Comparison of ENCODE assay signal across 28 cellular contexts in the genomic region with DNA sequence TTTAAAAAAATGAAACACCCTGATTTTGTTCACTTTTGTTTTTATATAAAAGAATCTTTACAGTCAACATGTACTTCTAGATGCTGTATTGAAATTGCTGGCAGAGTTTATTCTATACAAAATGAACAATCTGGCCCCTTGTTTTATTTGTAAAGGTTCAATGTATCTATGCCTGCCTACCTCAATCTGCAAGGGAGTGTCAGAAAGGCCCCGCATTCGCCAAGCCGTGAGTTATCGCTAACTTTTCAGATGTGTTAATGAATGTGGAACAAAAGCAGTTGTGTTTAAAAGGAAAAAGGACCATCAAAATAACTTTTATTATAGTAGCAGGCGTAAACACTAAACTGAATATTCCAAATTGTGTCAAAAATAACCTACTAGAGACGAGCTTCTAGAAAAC.
"Had no signal": no experiment of that assay in that cellular context is flagged by ENCODE, and none has a peak within 500 bp of the region (broad histone marks: within the 10 kb centered on the region; RNA-seq: fewer than 3 reads in every experiment).

No MANE protein-coding gene starts in this region.

- H3K4me3 Mint-ChIP-seq: activated CD4-positive, alpha-beta memory T cell treated with anti-CD3 and anti-CD28 coated beads, Interleukin-2, amount 10 ng/mL, durations not matched to agents 7 days and 5 days; activated CD4-positive, alpha-beta T cell treated with anti-CD3 and anti-CD28 coated beads, Interleukin-2, amount 10 ng/mL, durations not matched to agents 24 days and 14 days; activated CD8-positive, alpha-beta memory T cell treated with anti-CD3 and anti-CD28 coated beads, Interleukin-2, amount 10 ng/mL, durations not matched to agents 7 days and 5 days; central memory CD8-positive, alpha-beta T cell; dendritic cell treated with granulocyte-macrophage colony-stimulating factor and Interleukin-4, amounts not matched to agents 40 ng/mL and 50 ng/mL, for 4 days; endodermal cell; natural killer cell treated with Interleukin-12 subunit alpha and Interleukin-12 subunit beta and Interleukin-15 and Interleukin-18, amount 100 ng/mL, for 72 hours; stimulated activated effector memory CD8-positive, alpha-beta T cell treated with anti-CD3 and anti-CD28 coated beads, Interleukin-12 subunit alpha, Interleukin-12 subunit beta, amount 100 ng/mL, for 72 hours; stimulated activated naive CD8-positive, alpha-beta T cell treated with anti-CD3 and anti-CD28 coated beads, Interleukin-15, amount 100 ng/mL, for 72 hours; T-cell had no signal

- H3K27me3 Mint-ChIP-seq: activated CD4-positive, alpha-beta memory T cell treated with anti-CD3 and anti-CD28 coated beads, Interleukin-2, amount 10 ng/mL, durations not matched to agents 7 days and 5 days; activated CD4-positive, alpha-beta T cell treated with anti-CD3 and anti-CD28 coated beads, Interleukin-2, amount 10 ng/mL, durations not matched to agents 24 days and 14 days; activated CD8-positive, alpha-beta memory T cell treated with anti-CD3 and anti-CD28 coated beads, Interleukin-2, amount 10 ng/mL, durations not matched to agents 7 days and 5 days; central memory CD8-positive, alpha-beta T cell; dendritic cell treated with granulocyte-macrophage colony-stimulating factor and Interleukin-4, amounts not matched to agents 40 ng/mL and 50 ng/mL, for 4 days; natural killer cell treated with Interleukin-12 subunit alpha and Interleukin-12 subunit beta and Interleukin-15 and Interleukin-18, amount 100 ng/mL, for 72 hours; stimulated activated naive CD8-positive, alpha-beta T cell treated with anti-CD3 and anti-CD28 coated beads, Interleukin-15, amount 100 ng/mL, for 72 hours; T-cell had no signal

- H3K9me3 ChIP-seq: breast epithelium, left lung, lower lobe of right lung, right lobe of liver, thyroid gland, upper lobe of left lung, vagina had no signal

- ATAC-seq: activated CD8-positive, alpha-beta memory T cell treated with anti-CD3 and anti-CD28 coated beads, Interleukin-2, amount 10 ng/mL, durations not matched to agents 7 days and 5 days; esophagus mucosa; foreskin keratinocyte; left lung; lower lobe of right lung; natural killer cell treated with Interleukin-12 subunit alpha and Interleukin-12 subunit beta and Interleukin-15 and Interleukin-18, amount 100 ng/mL, for 72 hours; right lobe of liver; stimulated activated effector memory CD8-positive, alpha-beta T cell treated with anti-CD3 and anti-CD28 coated beads, Interleukin-12 subunit alpha, Interleukin-12 subunit beta, amount 100 ng/mL, for 72 hours; stimulated activated naive CD8-positive, alpha-beta T cell treated with anti-CD3 and anti-CD28 coated beads, Interleukin-15, amount 100 ng/mL, for 72 hours; T-cell had no signal

- H3K27ac ChIP-seq: breast epithelium, foreskin keratinocyte, left lung, lower lobe of right lung, right lobe of liver, thyroid gland, upper lobe of left lung, vagina, WERI-Rb-1 had no signal

- H3K4me3 ChIP-seq: breast epithelium, left lung, lower lobe of right lung, right lobe of liver, thyroid gland, upper lobe of left lung, vagina had no signal

- H3K27me3 ChIP-seq: breast epithelium, foreskin keratinocyte, left lung, right lobe of liver, thyroid gland, upper lobe of left lung, vagina had no signal

- H3K36me3 ChIP-seq: breast epithelium had no signal

- H3K4me1 ChIP-seq: breast epithelium had no signal

- DNase-seq: activated CD4-positive, alpha-beta memory T cell treated with anti-CD3 and anti-CD28 coated beads, Interleukin-2, amount 10 ng/mL, durations not matched to agents 7 days and 5 days; activated CD4-positive, alpha-beta T cell treated with anti-CD3 and anti-CD28 coated beads, Interleukin-2, amount 10 ng/mL, durations not matched to agents 24 days and 14 days; activated CD4-positive, CD25-positive, alpha-beta regulatory T cell treated with anti-CD3 and anti-CD28 coated beads, Interleukin-2, amount 50 U/mL, for 72 hours; activated CD8-positive, alpha-beta memory T cell treated with anti-CD3 and anti-CD28 coated beads, Interleukin-2, amount 10 ng/mL, durations not matched to agents 7 days and 5 days; activated gamma-delta T cell treated with Interleukin-2 at 50 U/mL for 16 hours; activated naive CD4-positive, alpha-beta T cell treated with anti-CD3 and anti-CD28 coated beads, Interleukin-2, amount 50 U/mL, for 16 hours; endodermal cell; foreskin keratinocyte; left lung; lower lobe of right lung; mesenchymal stem cell; posterior cingulate gyrus; right lobe of liver; stimulated activated CD4-positive, alpha-beta T cell treated with anti-CD3 and anti-CD28 coated beads, Interleukin-4, amount 100 ng/mL, for 24 hours; stimulated activated naive CD8-positive, alpha-beta T cell treated with anti-CD3 and anti-CD28 coated beads, Interleukin-15, amount 100 ng/mL, for 72 hours; substantia nigra; T-cell; T-helper 9 cell; thyroid gland; upper lobe of left lung; WERI-Rb-1 had no signal

- H3K9me3 Mint-ChIP-seq: activated CD4-positive, alpha-beta memory T cell treated with anti-CD3 and anti-CD28 coated beads, Interleukin-2, amount 10 ng/mL, durations not matched to agents 7 days and 5 days; activated CD4-positive, alpha-beta T cell treated with anti-CD3 and anti-CD28 coated beads, Interleukin-2, amount 10 ng/mL, durations not matched to agents 24 days and 14 days; central memory CD8-positive, alpha-beta T cell; dendritic cell treated with granulocyte-macrophage colony-stimulating factor and Interleukin-4, amounts not matched to agents 40 ng/mL and 50 ng/mL, for 4 days; endodermal cell; natural killer cell treated with Interleukin-12 subunit alpha and Interleukin-12 subunit beta and Interleukin-15 and Interleukin-18, amount 100 ng/mL, for 72 hours; stimulated activated effector memory CD8-positive, alpha-beta T cell treated with anti-CD3 and anti-CD28 coated beads, Interleukin-12 subunit alpha, Interleukin-12 subunit beta, amount 100 ng/mL, for 72 hours; stimulated activated naive CD8-positive, alpha-beta T cell treated with anti-CD3 and anti-CD28 coated beads, Interleukin-15, amount 100 ng/mL, for 72 hours; T-cell had no signal

- H3K27ac Mint-ChIP-seq: activated CD4-positive, alpha-beta memory T cell treated with anti-CD3 and anti-CD28 coated beads, Interleukin-2, amount 10 ng/mL, durations not matched to agents 7 days and 5 days; activated CD4-positive, alpha-beta T cell treated with anti-CD3 and anti-CD28 coated beads, Interleukin-2, amount 10 ng/mL, durations not matched to agents 24 days and 14 days; activated CD8-positive, alpha-beta memory T cell treated with anti-CD3 and anti-CD28 coated beads, Interleukin-2, amount 10 ng/mL, durations not matched to agents 7 days and 5 days; dendritic cell treated with granulocyte-macrophage colony-stimulating factor and Interleukin-4, amounts not matched to agents 40 ng/mL and 50 ng/mL, for 4 days; endodermal cell; stimulated activated effector memory CD8-positive, alpha-beta T cell treated with anti-CD3 and anti-CD28 coated beads, Interleukin-12 subunit alpha, Interleukin-12 subunit beta, amount 100 ng/mL, for 72 hours had no signal
